ENCODE assay signal across 22 cellular contexts in the genomic region with DNA sequence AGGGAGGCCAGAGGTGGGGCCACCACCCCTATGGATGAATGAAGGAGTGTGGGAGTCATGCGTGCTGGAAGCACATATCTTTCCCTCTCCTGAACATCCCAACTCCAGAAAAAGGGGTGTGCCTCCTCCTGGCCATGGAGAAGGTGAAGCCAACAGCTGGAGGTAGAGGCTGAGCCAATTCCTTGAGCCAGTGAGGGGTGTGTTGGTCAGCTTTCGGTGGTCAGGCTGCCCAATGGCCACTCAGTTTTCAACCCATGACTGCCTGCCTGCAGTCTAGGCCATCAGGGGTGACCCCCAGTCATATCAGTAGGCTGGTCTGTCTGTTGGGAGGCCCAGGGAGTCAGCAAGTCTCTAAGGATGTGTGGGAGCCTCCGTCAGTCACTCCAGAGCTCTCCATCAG. TPM values are rescaled to one million over a fixed set of nuclear protein-coding genes. Genes with fewer than 3 reads are reported as not detected.
"Had no signal": no experiment of that assay in that cellular context is flagged by ENCODE, and none has a peak within 500 bp of the region (broad histone marks: within the 10 kb centered on the region; RNA-seq: fewer than 3 reads in every experiment).

No MANE protein-coding gene starts in this region.

- H3K4me3 Mint-ChIP-seq: activated CD8-positive, alpha-beta memory T cell treated with anti-CD3 and anti-CD28 coated beads, Interleukin-2, amount 10 ng/mL, durations not matched to agents 7 days and 5 days; activated naive CD8-positive, alpha-beta T cell treated with anti-CD3 and anti-CD28 coated beads, Interleukin-2, amount 50 U/mL, for 24 hours had no signal

- DNase-seq: activated CD4-positive, alpha-beta T cell treated with anti-CD3 and anti-CD28 coated beads for 1 hour; activated CD4-positive, alpha-beta T cell treated with anti-CD3 and anti-CD28 coated beads, Interleukin-2, amount 50 U/mL, for 48 hours; activated CD8-positive, alpha-beta memory T cell treated with anti-CD3 and anti-CD28 coated beads, Interleukin-2, amount 10 ng/mL, durations not matched to agents 7 days and 5 days; activated naive CD4-positive, alpha-beta T cell treated with Interleukin-2 at 50 U/mL for 16 hours; activated naive CD8-positive, alpha-beta T cell treated with anti-CD3 and anti-CD28 coated beads, Interleukin-2, amount 50 U/mL, for 24 hours; anterior cingulate cortex; gastrocnemius medialis; immature natural killer cell; stimulated activated CD4-positive, alpha-beta T cell treated with anti-CD3 and anti-CD28 coated beads, Interleukin-12 subunit alpha, Interleukin-12 subunit beta, amount 100 ng/mL, for 4 hours; stimulated activated CD4-positive, alpha-beta T cell treated with anti-CD3 and anti-CD28 coated beads, Interleukin-1b, Interleukin-23, amount 100 ng/mL, for 48 hours; stimulated activated CD8-positive, alpha-beta memory T cell treated with anti-CD3 and anti-CD28 coated beads, Interleukin-4, amount 100 ng/mL, for 48 hours; stimulated activated naive CD8-positive, alpha-beta T cell treated with anti-CD3 and anti-CD28 coated beads, Interleukin-15, Interleukin-2, amounts not matched to agents 100 U/mL and 50 U/mL, for 24 hours; substantia nigra; SW 1271; T-helper 2 cell; uterus had no signal

- H3K27me3 ChIP-seq: gastrocnemius medialis, tibial nerve, uterus had no signal

- ATAC-seq: activated CD8-positive, alpha-beta memory T cell treated with anti-CD3 and anti-CD28 coated beads, Interleukin-2, amount 10 ng/mL, durations not matched to agents 7 days and 5 days; activated naive CD8-positive, alpha-beta T cell treated with anti-CD3 and anti-CD28 coated beads, Interleukin-2, amount 50 U/mL, for 24 hours; gastrocnemius medialis; stimulated activated naive CD8-positive, alpha-beta T cell treated with anti-CD3 and anti-CD28 coated beads, Interleukin-15, Interleukin-2, amounts not matched to agents 100 U/mL and 50 U/mL, for 24 hours had no signal

- H3K9me3 ChIP-seq: gastrocnemius medialis, heart left ventricle, tibial nerve, uterus had no signal

- H3K36me3 ChIP-seq: gastrocnemius medialis, heart left ventricle, tibial nerve, uterus had no signal

- H3K9me3 Mint-ChIP-seq: activated naive CD8-positive, alpha-beta T cell treated with anti-CD3 and anti-CD28 coated beads, Interleukin-2, amount 50 U/mL, for 24 hours; activated T-helper 2 cell treated with anti-CD3 and anti-CD28 coated beads, Interferon-gamma antibody, Interleukin-2, Interleukin-4, amounts not matched to agents 10 μg/mL and 5 μg/mL and 100 μg/mL, durations not matched to agents 14 hours and 24 hours and 36 hours; immature natural killer cell had no signal

- H3K36me3 Mint-ChIP-seq: activated CD8-positive, alpha-beta memory T cell treated with anti-CD3 and anti-CD28 coated beads, Interleukin-2, amount 10 ng/mL, durations not matched to agents 7 days and 5 days; immature natural killer cell had no signal

- H3K4me3 ChIP-seq: uterus had no signal

- H3K27ac Mint-ChIP-seq: activated CD8-positive, alpha-beta memory T cell treated with anti-CD3 and anti-CD28 coated beads, Interleukin-2, amount 10 ng/mL, durations not matched to agents 7 days and 5 days; activated naive CD8-positive, alpha-beta T cell treated with anti-CD3 and anti-CD28 coated beads, Interleukin-2, amount 50 U/mL, for 24 hours; activated T-helper 2 cell treated with anti-CD3 and anti-CD28 coated beads, Interferon-gamma antibody, Interleukin-2, Interleukin-4, amounts not matched to agents 10 μg/mL and 5 μg/mL and 100 μg/mL, durations not matched to agents 14 hours and 24 hours and 36 hours; immature natural killer cell had no signal

- H3K27ac ChIP-seq: uterus had no signal

RNA-seq across cellular contexts. Expression of a gene that starts 13.6 kb away (rescaled TPM):
- total RNA-seq: activated CD8-positive, alpha-beta memory T cell treated with anti-CD3 and anti-CD28 coated beads, Interleukin-2, amount 10 ng/mL, durations not matched to agents 7 days and 5 days; activated T-helper 2 cell treated with anti-CD3 and anti-CD28 coated beads, Interferon-gamma antibody, Interleukin-2, Interleukin-4, amounts not matched to agents 10 μg/mL and 5 μg/mL and 100 μg/mL, durations not matched to agents 14 hours and 24 hours and 36 hours had no signal
- polyA plus RNA-seq: immature natural killer cell, neural cell had no signal

RNA-seq across cellular contexts. Expression of a gene that starts 27.9 kb away (rescaled TPM):
- total RNA-seq: activated CD8-positive, alpha-beta memory T cell treated with anti-CD3 and anti-CD28 coated beads, Interleukin-2, amount 10 ng/mL, durations not matched to agents 7 days and 5 days; activated T-helper 2 cell treated with anti-CD3 and anti-CD28 coated beads, Interferon-gamma antibody, Interleukin-2, Interleukin-4, amounts not matched to agents 10 μg/mL and 5 μg/mL and 100 μg/mL, durations not matched to agents 14 hours and 24 hours and 36 hours; osteoblast; progenitor cell of endocrine pancreas had no signal
- polyA plus RNA-seq: immature natural killer cell had no signal
